Comparison of ENCODE assay signal across 1 cellular context in the genomic region with DNA sequence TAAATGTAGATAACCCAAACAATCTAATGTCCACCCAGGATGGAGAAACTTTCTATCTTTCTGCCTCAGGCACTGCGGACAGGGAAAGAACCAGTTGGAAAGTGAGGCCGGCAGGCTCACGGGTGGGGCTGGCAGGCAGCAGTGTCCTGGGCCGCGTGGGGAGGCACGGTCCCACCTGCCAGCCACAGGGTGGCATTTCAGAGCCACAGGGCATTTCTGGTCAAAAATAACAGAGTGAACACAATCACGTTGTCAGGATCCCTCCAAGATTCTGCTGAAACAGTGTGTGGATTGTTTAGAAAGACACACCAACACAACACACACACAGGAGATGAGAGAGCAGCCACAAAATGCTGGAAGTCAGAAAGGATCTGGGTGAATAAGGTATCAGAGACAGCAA.
TF ChIP-seq lines count a peak whose summit lies in the region.

No MANE protein-coding gene starts in this region.

TF ChIP-seq in IMR-90, 13 proteins besides CTCF, POLR2A, EP300 and RAD21 (continued from another document):
- TF ChIP-seq, protein P1, sequence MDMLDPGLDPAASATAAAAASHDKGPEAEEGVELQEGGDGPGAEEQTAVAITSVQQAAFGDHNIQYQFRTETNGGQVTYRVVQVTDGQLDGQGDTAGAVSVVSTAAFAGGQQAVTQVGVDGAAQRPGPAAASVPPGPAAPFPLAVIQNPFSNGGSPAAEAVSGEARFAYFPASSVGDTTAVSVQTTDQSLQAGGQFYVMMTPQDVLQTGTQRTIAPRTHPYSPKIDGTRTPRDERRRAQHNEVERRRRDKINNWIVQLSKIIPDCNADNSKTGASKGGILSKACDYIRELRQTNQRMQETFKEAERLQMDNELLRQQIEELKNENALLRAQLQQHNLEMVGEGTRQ (IDR thresholded peaks at IDR 0.05; ENCODE audit: low read depth, low read length): no peak
- no peak for TF ChIP-seq CEBPB (IDR thresholded peaks at IDR 0.05; ENCODE audit: low read depth, low read length)
- no peak for TF ChIP-seq BHLHE40 (IDR thresholded peaks at IDR 0.05; ENCODE audit: low read depth, low read length)
- TF ChIP-seq, protein P2, sequence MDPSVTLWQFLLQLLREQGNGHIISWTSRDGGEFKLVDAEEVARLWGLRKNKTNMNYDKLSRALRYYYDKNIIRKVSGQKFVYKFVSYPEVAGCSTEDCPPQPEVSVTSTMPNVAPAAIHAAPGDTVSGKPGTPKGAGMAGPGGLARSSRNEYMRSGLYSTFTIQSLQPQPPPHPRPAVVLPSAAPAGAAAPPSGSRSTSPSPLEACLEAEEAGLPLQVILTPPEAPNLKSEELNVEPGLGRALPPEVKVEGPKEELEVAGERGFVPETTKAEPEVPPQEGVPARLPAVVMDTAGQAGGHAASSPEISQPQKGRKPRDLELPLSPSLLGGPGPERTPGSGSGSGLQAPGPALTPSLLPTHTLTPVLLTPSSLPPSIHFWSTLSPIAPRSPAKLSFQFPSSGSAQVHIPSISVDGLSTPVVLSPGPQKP (IDR thresholded peaks at IDR 0.05; ENCODE audit: borderline replicate concordance, low read depth, low read length): no peak
- no peak for TF ChIP-seq MAFK (IDR thresholded peaks at IDR 0.05; ENCODE audit: low read depth, low read length)
- no peak for TF ChIP-seq SMC3 (IDR thresholded peaks at IDR 0.05; ENCODE audit: low read depth, low read length)
- TF ChIP-seq FOS (IDR thresholded peaks at IDR 0.05; ENCODE audit: low read depth, low read length): no peak
